ENCODE assay signal across 8 cellular contexts in genomic region chr12:121673013-121673441, GRCh38. TPM values are rescaled to one million over a fixed set of nuclear protein-coding genes. Genes with fewer than 3 reads are reported as not detected.
A peak's percentile ranks its signal among the peaks of the same experiment; 100 is the strongest.
DNase-seq lines count a peak whose midpoint lies in the region; TF ChIP-seq lines count a peak whose summit lies in the region.

No MANE protein-coding gene starts in this region.

- H3K9me3 ChIP-seq in fibroblast of lung (ENCODE audit: control insufficient read depth, insufficient read depth, low read depth, low read length) = no peaks in the 10 kb centered on the region

- no peak overlapping the region for H3K9ac ChIP-seq in fibroblast of lung (ENCODE audit: insufficient read depth, low read length)

- H3K27me3 ChIP-seq in fibroblast of lung (ENCODE audit: control insufficient read depth, insufficient read depth, low read length) = no peaks in the 10 kb centered on the region

- H3K4me2 ChIP-seq in fibroblast of lung (ENCODE audit: extremely low read depth, insufficient read depth, low read length) = peak overlapping the region; percentile 44

- H3K4me3 ChIP-seq in fibroblast of lung (replicated peaks in 1 of 4; ENCODE audit: control extremely low read depth in 1 of 4, insufficient read depth in 1 of 4, low read depth in 3 of 4, low read length in 4 of 4) = peak overlapping the region in 1 of 4 experiments; percentile 67
- H3K4me3 ChIP-seq in retinal pigment epithelial cell (ENCODE audit: low read length) = peak overlapping the region; percentile 68

- peak overlapping the region; percentile 59 for H2AFZ ChIP-seq in fibroblast of lung (ENCODE audit: low read length)

- TF ChIP-seq CTCF in fibroblast of lung (conservative IDR thresholded peaks at IDR 0.05 in 1 of 2, IDR thresholded peaks at IDR 0.05 in 1 of 2; ENCODE audit: low read depth in 1 of 2, low read length in 2 of 2) = no peak
- no peak for TF ChIP-seq CTCF in retinal pigment epithelial cell (conservative IDR thresholded peaks at IDR 0.05; ENCODE audit: low read depth, low read length)

- no peaks in the 10 kb centered on the region for H3K4me1 ChIP-seq in fibroblast of lung (ENCODE audit: control insufficient read depth, extremely low read depth, insufficient read depth, low read length)

- CTCF ChIA-PET in HEK293T (lab: Yijun Ruan, JAX) = no interaction called here

- POLR2A ChIA-PET in HEK293T (lab: Yijun Ruan, JAX) = interaction anchor here (1.1 to 1.5 kb wide), 3 partner anchors 9 to 45 kb away, joined by 3 to 7 read pairs (median 4); no protein-coding TSS in a partner anchor

- H4K20me1 ChIP-seq in fibroblast of lung (ENCODE audit: control insufficient read depth, extremely low read depth, insufficient read depth, low read length) = no peaks in the 10 kb centered on the region

- DNase-seq in NCI-H524 (lab: John Stamatoyannopoulos, UW) (peak; percentile 37 to 54), NCI-H524 treated with DMSO at 0.1 percent for 48 hours (lab: John Stamatoyannopoulos, UW) (no peak), RPMI7951 (ENCODE audit: low read depth) (peak; percentile 68), fibroblast of lung (ENCODE audit: low read depth in 2 of 2) (no peak), retinal pigment epithelial cell (ENCODE audit: low read depth) (no peak), HEK293T (ENCODE audit: extremely low spot score) (no peak), HK-2 (ENCODE audit: unreplicated experiment) (no peak), epidermal melanocyte (ENCODE audit: insufficient read length, low spot score) (no peak)

- no peaks in the 10 kb centered on the region for H3K36me3 ChIP-seq in fibroblast of lung (ENCODE audit: control insufficient read depth, insufficient read depth, low read length)

- no peak overlapping the region for H3K27ac ChIP-seq in fibroblast of lung (ENCODE audit: insufficient read depth, low read length)

- H3K79me2 ChIP-seq in fibroblast of lung (ENCODE audit: control insufficient read depth, insufficient read depth, low read length) = no peaks in the 10 kb centered on the region

TF ChIP-seq in HEK293T, 16 proteins besides CTCF, POLR2A, EP300 and RAD21:
- no peak for TF ChIP-seq FOXM1 (IDR thresholded peaks at IDR 0.05; ENCODE audit: borderline replicate concordance)
- no peak for TF ChIP-seq ARNT (IDR thresholded peaks at IDR 0.05)
- no peak for TF ChIP-seq L3MBTL2 (conservative IDR thresholded peaks at IDR 0.05)
- no peak for TF ChIP-seq TARDBP (IDR thresholded peaks at IDR 0.05)
- TF ChIP-seq SUZ12 (IDR thresholded peaks at IDR 0.05) = no peak
- TF ChIP-seq PKNOX1 (IDR thresholded peaks at IDR 0.05) = no peak
- TF ChIP-seq HDGF (IDR thresholded peaks at IDR 0.05; ENCODE audit: borderline replicate concordance) = no peak
- TF ChIP-seq FOXK2 (IDR thresholded peaks at IDR 0.05) = no peak
- TF ChIP-seq SP1 (IDR thresholded peaks at IDR 0.05) = no peak
- TF ChIP-seq CTBP1 (IDR thresholded peaks at IDR 0.05; ENCODE audit: borderline replicate concordance) = no peak
- no peak for TF ChIP-seq ZNF384 (IDR thresholded peaks at IDR 0.05)

RNA-seq across cellular contexts. Expression of gene MORN3, which starts 3.6 kb away (rescaled TPM):
- 0.10 TPM in 1 of 2 replicates, not detected in the other for total RNA-seq in RPMI7951 (2014; rRNA removed; shearing (Covaris generic))
- 0.77 and 0.83 TPM in 2 replicates for total RNA-seq in fibroblast of lung
- polyA plus RNA-seq in fibroblast of lung = 0.23 and 0.61 TPM in 2 replicates
- polyA plus RNA-seq in fibroblast of lung (2012) = 0.37 and 1.2 TPM in 2 replicates
- not detected in 2 replicates for polyA minus RNA-seq in fibroblast of lung (ENCODE audit: low replicate concordance)

RNA-seq across cellular contexts. Expression of gene TMEM120B, which starts 39.5 kb away (rescaled TPM):
- total RNA-seq in RPMI7951 (2014; rRNA removed; shearing (Covaris generic)) = 2.9 and 3.4 TPM in 2 replicates
- 6.2 and 8.6 TPM in 2 replicates for total RNA-seq in fibroblast of lung
- polyA plus RNA-seq in fibroblast of lung = 8.6 and 10.6 TPM in 2 replicates
- 7.7 and 8.6 TPM in 2 replicates for polyA plus RNA-seq in fibroblast of lung (2012)
- 33.3 and 83.8 TPM in 2 replicates for polyA minus RNA-seq in fibroblast of lung (ENCODE audit: low replicate concordance)

RNA-seq across cellular contexts. Expression of gene ORAI1, which starts 46.7 kb away (rescaled TPM):
- 13.6 and 14.5 TPM in 2 replicates for total RNA-seq in RPMI7951 (2014; rRNA removed; shearing (Covaris generic))
- 5.6 and 8.1 TPM in 2 replicates for total RNA-seq in fibroblast of lung
- polyA plus RNA-seq in fibroblast of lung = 7.4 and 13.0 TPM in 2 replicates
- polyA plus RNA-seq in fibroblast of lung (2012) = 14.4 and 25.9 TPM in 2 replicates
- polyA minus RNA-seq in fibroblast of lung (ENCODE audit: low replicate concordance) = 14.4 and 16.0 TPM in 2 replicates

Comparison
In these comparisons a context has a peak if more than half of its experiments do, and no peak if none do; other contexts are left out.
1. DNase-seq: peak in NCI-H524 (2 of 2) and RPMI7951 (single experiment); none in NCI-H524 treated with DMSO at 0.1 percent for 48 hours (single experiment), fibroblast of lung (0 of 2), retinal pigment epithelial cell (single experiment), HEK293T (single experiment), HK-2 (single experiment) and epidermal melanocyte (single experiment).